ENCODE assay signal across 26 cellular contexts in genomic region chr12:6018265-6018664, GRCh38.
"Had no signal": no experiment of that assay in that cellular context is flagged by ENCODE, and none has a peak within 500 bp of the region (broad histone marks: within the 10 kb centered on the region; RNA-seq: fewer than 3 reads in every experiment).

No MANE protein-coding gene starts in this region.

- H3K9me3 ChIP-seq: esophagus squamous epithelium, heart right ventricle, neutrophil, right lobe of liver, suprapubic skin, transverse colon had no signal

- DNase-seq: cerebellar nuclear complex; dorsolateral prefrontal cortex; effector CD4-positive, alpha-beta T cell; esophagus squamous epithelium; foreskin melanocyte; glutamatergic neuron; heart right ventricle; hippocampal formation; immature natural killer cell; islet precursor cell; mesenchymal stem cell; midbrain; naive thymus-derived CD4-positive, alpha-beta T cell; right lobe of liver; small intestine; stimulated activated CD4-positive, alpha-beta T cell treated with anti-CD3 and anti-CD28 coated beads, Interleukin-15, amount 100 ng/mL, for 24 hours; stimulated activated CD4-positive, alpha-beta T cell treated with anti-CD3 and anti-CD28 coated beads, Interleukin-2, amount 100 ng/mL, for 48 hours; stimulated activated naive CD4-positive, alpha-beta T cell; stimulated activated naive CD8-positive, alpha-beta T cell treated with anti-CD3 and anti-CD28 coated beads, Interleukin-15, amount 100 ng/mL, for 72 hours; transverse colon had no signal

- H3K79me2 ChIP-seq: parathyroid adenoma had no signal

- H3K36me3 ChIP-seq: cardiac muscle cell, neutrophil, right lobe of liver, suprapubic skin, transverse colon had no signal

- H3K4me1 ChIP-seq: heart right ventricle, parathyroid adenoma, right lobe of liver, suprapubic skin, transverse colon had no signal

- H2AFZ ChIP-seq: parathyroid adenoma had no signal

- H3K27ac ChIP-seq: cardiac muscle cell, dorsolateral prefrontal cortex, esophagus squamous epithelium, heart right ventricle, neutrophil, parathyroid adenoma, right lobe of liver, suprapubic skin, transverse colon had no signal

- ATAC-seq: naive thymus-derived CD4-positive, alpha-beta T cell; stimulated activated naive CD8-positive, alpha-beta T cell treated with anti-CD3 and anti-CD28 coated beads, Interleukin-15, amount 100 ng/mL, for 72 hours had no signal

- H3K27ac Mint-ChIP-seq: immature natural killer cell; naive thymus-derived CD4-positive, alpha-beta T cell; progenitor cell of endocrine pancreas; stimulated activated naive CD8-positive, alpha-beta T cell treated with anti-CD3 and anti-CD28 coated beads, Interleukin-15, amount 100 ng/mL, for 72 hours had no signal

- H3K36me3 Mint-ChIP-seq: immature natural killer cell; naive thymus-derived CD4-positive, alpha-beta T cell had no signal

- H3K27me3 ChIP-seq: cardiac muscle cell, dorsolateral prefrontal cortex, esophagus squamous epithelium, heart right ventricle, right lobe of liver, suprapubic skin, transverse colon had no signal

- H3K9me3 Mint-ChIP-seq: immature natural killer cell; naive thymus-derived CD4-positive, alpha-beta T cell; stimulated activated naive CD8-positive, alpha-beta T cell treated with anti-CD3 and anti-CD28 coated beads, Interleukin-15, amount 100 ng/mL, for 72 hours had no signal

- H3K4me3 ChIP-seq: cardiac muscle cell, dorsolateral prefrontal cortex, esophagus squamous epithelium, heart right ventricle, right lobe of liver, suprapubic skin, transverse colon had no signal

- H3K4me1 Mint-ChIP-seq: immature natural killer cell; naive thymus-derived CD4-positive, alpha-beta T cell; stimulated activated naive CD8-positive, alpha-beta T cell treated with anti-CD3 and anti-CD28 coated beads, Interleukin-15, amount 100 ng/mL, for 72 hours had no signal

- H3K9ac ChIP-seq: parathyroid adenoma had no signal

- H3K27me3 Mint-ChIP-seq: stimulated activated naive CD8-positive, alpha-beta T cell treated with anti-CD3 and anti-CD28 coated beads, Interleukin-15, amount 100 ng/mL, for 72 hours had no signal

- FAIRE-seq: endothelial cell of umbilical vein, small intestine had no signal

- H3K4me3 Mint-ChIP-seq: immature natural killer cell; naive thymus-derived CD4-positive, alpha-beta T cell; stimulated activated naive CD8-positive, alpha-beta T cell treated with anti-CD3 and anti-CD28 coated beads, Interleukin-15, amount 100 ng/mL, for 72 hours had no signal
